In genomic region chr1:226938903-226939438, GRCh38 we compare ENCODE assay signal across 8 cellular contexts. TPM values are rescaled to one million over a fixed set of nuclear protein-coding genes. Genes with fewer than 3 reads are reported as not detected.
A peak's percentile ranks its signal among the peaks of the same experiment; 100 is the strongest.
DNase-seq lines count a peak whose midpoint lies in the region; ATAC-seq, FAIRE-seq and TF ChIP-seq lines count a peak whose summit lies in the region.

No MANE protein-coding gene starts in this region.

- WGBS in GM12878 (ENCODE audit: insufficient coverage, insufficient replicate concordance, low lambda C conversion rate, missing lambda C conversion rate) = 16% methylated on average over 12 of the region's 12 CpGs

- no peak for TF ChIP-seq EP300 in GM12878 (IDR thresholded peaks at IDR 0.05; ENCODE audit: borderline replicate concordance in 1 of 2, control insufficient read depth in 1 of 2, low read depth in 2 of 2, low read length in 2 of 2)

- H3K36me3 ChIP-seq in MG63 = no peaks in the 10 kb centered on the region
- H3K36me3 ChIP-seq in GM12878 (ENCODE audit: control insufficient read depth in 2 of 2, insufficient read depth in 2 of 2, low read length in 1 of 2) = no peaks in the 10 kb centered on the region

- FAIRE-seq in GM12878 (lab: Jason Lieb, UNC) = peak; percentile 75

- H2AFZ ChIP-seq in GM12878 (ENCODE audit: control insufficient read depth, low read depth, low read length) = peak overlapping the region; percentile 91

- SMC1A ChIA-PET in GM12878 (lab: Charles Lee; ENCODE audit: uncharacterized antibody, unreplicated experiment) = interaction anchor here (0.6 to 1.0 kb wide), 4 partner anchors 8 to 533 kb away, joined by 3 to 5 read pairs (median 3); no protein-coding TSS in a partner anchor

- intact Hi-C loops in GM12878 (cut with micrococcal nuclease; ENCODE audit: unreplicated experiment) = no loop called here

- peaks cover 5% of the 10 kb centered on the region; the same call in 1 of the 2 replicates for H3K4me1 ChIP-seq in GM12878 (ENCODE audit: control insufficient read depth, insufficient read depth, low read length)

- TF ChIP-seq CTCF in GM12878 (IDR thresholded peaks at IDR 0.05 in 2 of 3, conservative IDR thresholded peaks at IDR 0.05 in 1 of 3; ENCODE audit: control insufficient read depth in 2 of 3, extremely low read depth in 1 of 3, insufficient read depth in 1 of 3, low read depth in 3 of 3, low read length in 3 of 3) = no peak

- DNase-seq in DMS53 (lab: John Stamatoyannopoulos, UW) = peak; percentile 70
- DNase-seq in DMS53 treated with DMSO at 0.1 percent for 48 hours (lab: John Stamatoyannopoulos, UW; ENCODE audit: unreplicated experiment) = no peak
- no peak for DNase-seq in MG63
- DNase-seq in GM12878 (ENCODE audit: low read depth, low spot score) = no peak

- RAD21 ChIA-PET in GM12878 (lab: Charles Lee; ENCODE audit: unreplicated experiment) = interaction anchor here (0.7 to 2.3 kb wide), 4 partner anchors 56 to 875 kb away, joined by 3 to 11 read pairs (median 4); no protein-coding TSS in a partner anchor

- no peak for TF ChIP-seq POLR2A in GM12878 (IDR thresholded peaks at IDR 0.05; ENCODE audit: low read depth, low read length)

- POLR2A ChIA-PET in GM12878 (lab: Charles Lee) = interaction anchor here (0.5 to 1.2 kb wide), 10 partner anchors 16 to 843 kb away, joined by 3 to 9 read pairs (median 4); no protein-coding TSS in a partner anchor

- H3K9me3 ChIP-seq in MG63 (peaks cover 11% of the 10 kb centered on the region), GM12878 (replicated peaks; ENCODE audit: control insufficient read depth, insufficient read depth, low read length) (peaks cover 8% of the 10 kb centered on the region; the same call in 2 of the 3 replicates)

- H3K4me2 ChIP-seq in GM12878 (ENCODE audit: control insufficient read depth, insufficient read depth) = peak overlapping the region; percentile 72

- no peaks in the 10 kb centered on the region; the same call in none of the 2 replicates for H3K79me2 ChIP-seq in GM12878 (ENCODE audit: control insufficient read depth, insufficient read depth, low read length)

- no peaks in the 10 kb centered on the region for H4K20me1 ChIP-seq in GM12878 (ENCODE audit: control insufficient read depth, insufficient read depth)

- BruUV-seq in GM12878 (replicated peaks; lab: Mats Ljungman, UMichigan) = no TSS peak

- H3K4me3 ChIP-seq in MG63 (peak overlapping the region; percentile 75), GM12878 (peak overlapping the region; percentile 64)

- no peak for ATAC-seq in GM12878
- no peak for ATAC-seq in HG02571 (IDR thresholded peaks at IDR 0.05; ENCODE audit: unreplicated experiment)
- no peak for ATAC-seq in GM18868 (IDR thresholded peaks at IDR 0.05; ENCODE audit: unreplicated experiment)

- peak overlapping the region; percentile 83 for H3K27ac ChIP-seq in GM12878 (ENCODE audit: control insufficient read depth, insufficient read depth)
- H3K27ac ChIP-seq in layer of hippocampus (ENCODE audit: low read depth, low read length) = peak overlapping the region; percentile 97
- peak overlapping the region; percentile 98 for H3K27ac ChIP-seq in temporal lobe (ENCODE audit: low read depth, low read length)

- in situ Hi-C loops in GM12878 (cut with MboI) = no loop called here

- CTCF ChIA-PET in GM12878 (lab: Yijun Ruan, JAX) = interaction anchor here (0.7 to 1.6 kb wide), 4 partner anchors 16 to 1004 kb away, joined by 3 to 5 read pairs (median 3); no protein-coding TSS in a partner anchor

- TF ChIP-seq RAD21 in GM12878 (IDR thresholded peaks at IDR 0.05; ENCODE audit: insufficient read depth, low read depth, low read length) = no peak

- H3K9ac ChIP-seq in GM12878 (ENCODE audit: control insufficient read depth, insufficient read depth, low read length) = peak overlapping the region; percentile 93

- H3K27me3 ChIP-seq in MG63 (no peaks in the 10 kb centered on the region), GM12878 (replicated peaks in 1 of 2; ENCODE audit: control insufficient read depth in 2 of 2, insufficient read depth in 2 of 2, low read length in 1 of 2) (no peaks in the 10 kb centered on the region), layer of hippocampus (ENCODE audit: control insufficient read depth, insufficient read depth, low read length) (no peaks in the 10 kb centered on the region)

TF ChIP-seq in GM12878, 131 proteins besides CTCF, POLR2A, EP300 and RAD21:
- TF ChIP-seq ZNF384 (IDR thresholded peaks at IDR 0.05; ENCODE audit: borderline replicate concordance, low read depth, low read length) = peak; percentile 41; the same call in 1 of the 2 replicates
- no peak for TF ChIP-seq CEBPZ (IDR thresholded peaks at IDR 0.05; ENCODE audit: low read depth, low read length)

RNA-seq across cellular contexts. Expression of gene COQ8A, which starts 1.1 kb away (rescaled TPM):
- total RNA-seq in MG63 (2014; rRNA removed; shearing (Covaris generic); ENCODE audit: low replicate concordance) = 7.4 and 14.8 TPM in 2 replicates
- 12.6 and 14.3 TPM in 2 replicates for total RNA-seq in GM12878 (2013; cell fraction: nucleolus; rRNA removed)
- total RNA-seq in GM12878 (2014; rRNA removed) = 13.0 and 14.2 TPM in 2 replicates
- total RNA-seq in GM12878 (2014; rRNA removed; fragmentation: Illumina TruSeq; extraction: Trizol) = 5.4 and 6.5 TPM in 2 replicates
- total RNA-seq in GM12878 (2021) = 13.3 and 13.4 TPM in 2 replicates
- polyA plus RNA-seq in GM12878 (2011; ENCODE audit: low read depth) = 7.4 TPM
- polyA plus RNA-seq in GM12878 (2011; rRNA removed) = 9.9 and 14.9 TPM in 2 replicates
- polyA plus RNA-seq in GM12878 (2011; cell fraction: cytosol; rRNA removed) = 14.8 and 17.5 TPM in 2 replicates
- polyA plus RNA-seq in GM12878 (2011; cell fraction: nucleus; rRNA removed) = 26.8 and 28.7 TPM in 2 replicates
- polyA plus RNA-seq in GM12878 (2012) = 11.5 and 15.0 TPM in 2 replicates
- 4.3 and 7.6 TPM in 2 replicates for polyA plus RNA-seq in GM12878 (2014; fragmentation: Illumina TruSeq; extraction: Trizol)
- polyA plus RNA-seq in GM12878 (2014; fragmentation: Nextera tagmentation; extraction: Ambion mirVana) = 1 to 10 TPM in 1 of 2 experiments, under 1 TPM in 1; 0.72 to 1.9 TPM
- 10.8 and 13.2 TPM in 2 replicates for polyA plus RNA-seq in GM12878 (2014; rRNA removed)
- polyA plus RNA-seq in GM12878 (2016; fragmentation: Nextera tagmentation; extraction: Ambion mirVana) = 10 to 100 TPM; 22.0 to 24.8 TPM
- polyA minus RNA-seq in GM12878 (2011; rRNA and poly(A)+ RNA removed) = 4.5 and 9.7 TPM in 2 replicates
- polyA minus RNA-seq in GM12878 (2011; cell fraction: cytosol; rRNA and poly(A)+ RNA removed) = 3.1 and 5.7 TPM in 2 replicates
- polyA minus RNA-seq in GM12878 (2011; cell fraction: nucleus; rRNA and poly(A)+ RNA removed) = 3.7 and 5.6 TPM in 2 replicates
- 16.7 TPM for total RNA-seq in temporal lobe
